In genomic region chr12:39764944-39765560, GRCh38 we compare ENCODE assay signal across 8 cellular contexts.
DNase-seq lines count a peak whose midpoint lies in the region; ATAC-seq and TF ChIP-seq lines count a peak whose summit lies in the region.

No MANE protein-coding gene starts in this region.

- H3F3A ChIP-seq in GM23338 (replicated peaks; ENCODE audit: low read depth) = no peaks in the 10 kb centered on the region

- no peaks in the 10 kb centered on the region for H3K27me3 Mint-ChIP-seq in GM23338 (ENCODE audit: insufficient read depth, low read depth, poor library complexity)
- H3K27me3 Mint-ChIP-seq in stimulated activated naive B cell treated with anti-CD40 and anti-IgM and Interleukin-4, amounts not matched to agents 10 μg/mL and 1 μg/mL and 100 μg/mL, for 72 hours = no peaks in the 10 kb centered on the region

- H3K36me3 ChIP-seq in GM23338 (ENCODE audit: insufficient read depth) (no peaks in the 10 kb centered on the region), adrenal gland (replicated peaks in 1 of 2) (peaks cover 0 to 5% of the 10 kb centered on the region in 2 donors), right atrium auricular region (no peaks in the 10 kb centered on the region)

- H4K20me1 ChIP-seq in GM23338 (replicated peaks; ENCODE audit: insufficient read depth) = no peaks in the 10 kb centered on the region

- 32 to 39% (median 36%) methylated on average over 3 of the region's 3 CpGs for WGBS in adrenal gland, 4 donors

- ATAC-seq in GM23338 = peak; percentile 54; the same call in 1 of the 3 replicates
- peak; percentile 59 to 67 for ATAC-seq in stimulated activated naive B cell treated with anti-CD40 and anti-IgM and Interleukin-4, amounts not matched to agents 10 μg/mL and 1 μg/mL and 100 μg/mL, for 72 hours (replicated peaks)

- H3K27ac ChIP-seq in GM23338 (ENCODE audit: low read depth) = no peak overlapping the region
- H3K27ac ChIP-seq in adrenal gland = no peak overlapping the region
- H3K27ac ChIP-seq in right atrium auricular region = no peak overlapping the region

- no peak overlapping the region for H3K4me3 Mint-ChIP-seq in GM23338
- no peak overlapping the region for H3K4me3 Mint-ChIP-seq in stimulated activated naive B cell treated with anti-CD40 and anti-IgM and Interleukin-4, amounts not matched to agents 10 μg/mL and 1 μg/mL and 100 μg/mL, for 72 hours

- DNase-seq in NCI-H510A treated with DMSO at 0.1 percent for 48 hours (lab: John Stamatoyannopoulos, UW) (peak; percentile 26), NCI-H510A (lab: John Stamatoyannopoulos, UW) (no peak), GM23338 (ENCODE audit: low spot score) (peak; percentile 68), NB4 (ENCODE audit: low read depth) (peak; percentile 55), adrenal gland (peak in 2 of 7 donors; percentile 17 to 26), right atrium auricular region (ENCODE audit: low spot score) (no peak)
- no peak for DNase-seq in stimulated activated naive B cell treated with anti-CD40 and anti-IgM and Interleukin-4, amounts not matched to agents 10 μg/mL and 1 μg/mL and 100 μg/mL, for 72 hours
- no peak for DNase-seq in stimulated activated CD4-positive, alpha-beta T cell treated with anti-CD3 and anti-CD28 coated beads, Interleukin-12 subunit alpha, Interleukin-12 subunit beta, amount 100 ng/mL, for 4 hours

- H3K27me3 ChIP-seq in GM23338 (ENCODE audit: insufficient read depth) (no peaks in the 10 kb centered on the region), adrenal gland (no peaks in the 10 kb centered on the region), right atrium auricular region (no peaks in the 10 kb centered on the region)

- no peaks in the 10 kb centered on the region for H3K9me3 ChIP-seq in adrenal gland (replicated peaks in 1 of 3)
- H3K9me3 ChIP-seq in right atrium auricular region = peaks cover 0 to 6% of the 10 kb centered on the region in 2 donors

- no peak overlapping the region for H3K4me3 ChIP-seq in GM23338
- H3K4me3 ChIP-seq in NB4 (ENCODE audit: low read depth, low read length) = no peak overlapping the region
- no peak overlapping the region for H3K4me3 ChIP-seq in adrenal gland
- no peak overlapping the region for H3K4me3 ChIP-seq in right atrium auricular region

- TF ChIP-seq POLR2A in NB4 (IDR thresholded peaks at IDR 0.05; ENCODE audit: extremely low read depth, insufficient read length) (no peak), adrenal gland (IDR thresholded peaks at IDR 0.05) (no peak)

- TF ChIP-seq CTCF in GM23338 (conservative IDR thresholded peaks at IDR 0.05; ENCODE audit: low read depth in 2 of 2) (peak; percentile 76 to 91), NB4 (IDR thresholded peaks at IDR 0.05; ENCODE audit: low read depth, low read length) (peak; percentile 80), adrenal gland (IDR thresholded peaks at IDR 0.05) (peak; percentile 75 to 89 (median 86)), right atrium auricular region (IDR thresholded peaks at IDR 0.05) (peak; percentile 63 to 76)

- H3K79me2 ChIP-seq in GM23338 (replicated peaks; ENCODE audit: insufficient read depth) = no peaks in the 10 kb centered on the region

- peaks cover 6% of the 10 kb centered on the region; the same call in 2 of the 3 replicates for H3K36me3 Mint-ChIP-seq in GM23338 (ENCODE audit: low read depth)
- H3K36me3 Mint-ChIP-seq in stimulated activated naive B cell treated with anti-CD40 and anti-IgM and Interleukin-4, amounts not matched to agents 10 μg/mL and 1 μg/mL and 100 μg/mL, for 72 hours = no peaks in the 10 kb centered on the region

- intact Hi-C loops in adrenal gland (cut with DNase I) = loop anchor here (5.0 to 10.0 kb wide), 3 partner anchors 227 to 342 kb away; partner anchors contain the start of gene SLC2A13 (in 2 of the 2)

- 0 out of 2 replicates have a peak overlapping the region, but pooled peaks have one; percentile 5 for H3K27ac Mint-ChIP-seq in GM23338
- H3K27ac Mint-ChIP-seq in stimulated activated naive B cell treated with anti-CD40 and anti-IgM and Interleukin-4, amounts not matched to agents 10 μg/mL and 1 μg/mL and 100 μg/mL, for 72 hours = no peak overlapping the region

- no peaks in the 10 kb centered on the region for H3K9me3 Mint-ChIP-seq in GM23338
- peaks cover 0 to 6% of the 10 kb centered on the region in 2 donors for H3K9me3 Mint-ChIP-seq in stimulated activated naive B cell treated with anti-CD40 and anti-IgM and Interleukin-4, amounts not matched to agents 10 μg/mL and 1 μg/mL and 100 μg/mL, for 72 hours

- peaks cover 18% of the 10 kb centered on the region for H3K4me1 Mint-ChIP-seq in GM23338
- H3K4me1 Mint-ChIP-seq in stimulated activated naive B cell treated with anti-CD40 and anti-IgM and Interleukin-4, amounts not matched to agents 10 μg/mL and 1 μg/mL and 100 μg/mL, for 72 hours = no peaks in the 10 kb centered on the region

- no peaks in the 10 kb centered on the region for H3K9me2 ChIP-seq in GM23338 (ENCODE audit: insufficient read depth)

- no peak overlapping the region for H2AFZ ChIP-seq in GM23338

- H3K4me1 ChIP-seq in GM23338 (ENCODE audit: insufficient read depth) = peaks cover 19% of the 10 kb centered on the region
- no peaks in the 10 kb centered on the region for H3K4me1 ChIP-seq in adrenal gland (replicated peaks in 1 of 2)
- no peaks in the 10 kb centered on the region for H3K4me1 ChIP-seq in right atrium auricular region

- H3K4me2 ChIP-seq in GM23338 = no peak overlapping the region

TF ChIP-seq in GM23338, 12 proteins besides CTCF, POLR2A, EP300 and RAD21:
- TF ChIP-seq ZNF331 (CRISPR knock-in tag; IDR thresholded peaks at IDR 0.05; ENCODE audit: low read depth) (no peak), EZH2phosphoT487 (IDR thresholded peaks at IDR 0.05; ENCODE audit: unreplicated experiment) (no peak), STAT1 (IDR thresholded peaks at IDR 0.05; ENCODE audit: unreplicated experiment) (no peak), ETS1 (IDR thresholded peaks at IDR 0.05) (no peak), ZNF114 (CRISPR knock-in tag; IDR thresholded peaks at IDR 0.05) (no peak)
- TF ChIP-seq, protein P1, sequence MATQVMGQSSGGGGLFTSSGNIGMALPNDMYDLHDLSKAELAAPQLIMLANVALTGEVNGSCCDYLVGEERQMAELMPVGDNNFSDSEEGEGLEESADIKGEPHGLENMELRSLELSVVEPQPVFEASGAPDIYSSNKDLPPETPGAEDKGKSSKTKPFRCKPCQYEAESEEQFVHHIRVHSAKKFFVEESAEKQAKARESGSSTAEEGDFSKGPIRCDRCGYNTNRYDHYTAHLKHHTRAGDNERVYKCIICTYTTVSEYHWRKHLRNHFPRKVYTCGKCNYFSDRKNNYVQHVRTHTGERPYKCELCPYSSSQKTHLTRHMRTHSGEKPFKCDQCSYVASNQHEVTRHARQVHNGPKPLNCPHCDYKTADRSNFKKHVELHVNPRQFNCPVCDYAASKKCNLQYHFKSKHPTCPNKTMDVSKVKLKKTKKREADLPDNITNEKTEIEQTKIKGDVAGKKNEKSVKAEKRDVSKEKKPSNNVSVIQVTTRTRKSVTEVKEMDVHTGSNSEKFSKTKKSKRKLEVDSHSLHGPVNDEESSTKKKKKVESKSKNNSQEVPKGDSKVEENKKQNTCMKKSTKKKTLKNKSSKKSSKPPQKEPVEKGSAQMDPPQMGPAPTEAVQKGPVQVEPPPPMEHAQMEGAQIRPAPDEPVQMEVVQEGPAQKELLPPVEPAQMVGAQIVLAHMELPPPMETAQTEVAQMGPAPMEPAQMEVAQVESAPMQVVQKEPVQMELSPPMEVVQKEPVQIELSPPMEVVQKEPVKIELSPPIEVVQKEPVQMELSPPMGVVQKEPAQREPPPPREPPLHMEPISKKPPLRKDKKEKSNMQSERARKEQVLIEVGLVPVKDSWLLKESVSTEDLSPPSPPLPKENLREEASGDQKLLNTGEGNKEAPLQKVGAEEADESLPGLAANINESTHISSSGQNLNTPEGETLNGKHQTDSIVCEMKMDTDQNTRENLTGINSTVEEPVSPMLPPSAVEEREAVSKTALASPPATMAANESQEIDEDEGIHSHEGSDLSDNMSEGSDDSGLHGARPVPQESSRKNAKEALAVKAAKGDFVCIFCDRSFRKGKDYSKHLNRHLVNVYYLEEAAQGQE (IDR thresholded peaks at IDR 0.05; ENCODE audit: unreplicated experiment) = no peak

Comparison
In these comparisons a context has a peak if more than half of its experiments do, and no peak if none do; other contexts are left out.
1. DNase-seq: peak in NCI-H510A treated with DMSO at 0.1 percent for 48 hours (single experiment), GM23338 (single experiment) and NB4 (single experiment); none in NCI-H510A (single experiment), right atrium auricular region (single experiment), stimulated activated naive B cell treated with anti-CD40 and anti-IgM and Interleukin-4, amounts not matched to agents 10 μg/mL and 1 μg/mL and 100 μg/mL, for 72 hours (single experiment) and stimulated activated CD4-positive, alpha-beta T cell treated with anti-CD3 and anti-CD28 coated beads, Interleukin-12 subunit alpha, Interleukin-12 subunit beta, amount 100 ng/mL, for 4 hours (single experiment).
2. Peak in every context shown above with its lines, with median percentiles within 50 percentile points of each other: CTCF ChIP-seq.